Comparison of ENCODE assay signal across 19 cellular contexts in the genomic region with DNA sequence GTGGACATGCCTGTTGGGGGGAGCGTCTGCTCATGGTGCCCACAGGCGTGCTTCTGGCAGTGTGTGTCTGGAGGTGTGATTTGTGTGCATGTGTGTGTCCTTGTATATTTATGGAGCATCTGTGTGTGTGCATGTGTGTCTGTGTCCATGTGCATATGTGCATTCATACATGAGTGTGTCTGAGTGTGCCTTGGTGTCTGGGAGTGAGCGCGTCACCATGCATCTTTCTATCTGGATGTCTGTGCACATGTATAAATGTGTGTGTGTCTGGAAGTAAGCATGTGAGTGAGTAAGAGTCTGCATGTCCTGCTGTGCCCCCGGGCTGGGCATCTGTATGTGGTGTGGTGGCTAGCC. TPM values are rescaled to one million over a fixed set of nuclear protein-coding genes. Genes with fewer than 3 reads are reported as not detected.
DNase-seq lines count a peak whose midpoint lies in the region; ATAC-seq and TF ChIP-seq lines count a peak whose summit lies in the region.
"Had no signal": no experiment of that assay in that cellular context is flagged by ENCODE, and none has a peak within 500 bp of the region (broad histone marks: within the 10 kb centered on the region; RNA-seq: fewer than 3 reads in every experiment).

No MANE protein-coding gene starts in this region.

- peak overlapping the region; percentile 48 for H3K4me3 Mint-ChIP-seq in stimulated activated effector memory CD8-positive, alpha-beta T cell treated with anti-CD3 and anti-CD28 coated beads, Interleukin-12 subunit alpha, Interleukin-12 subunit beta, amount 100 ng/mL, for 72 hours
- no peak overlapping the region for H3K4me3 Mint-ChIP-seq in activated CD8-positive, alpha-beta T cell treated with anti-CD3 and anti-CD28 coated beads for 36 hours
- H3K4me3 Mint-ChIP-seq: CD4-positive, CD25-positive, alpha-beta regulatory T cell had no signal

- H3K4me3 ChIP-seq in HUES6 (ENCODE audit: low read depth, low read length) (peak overlapping the region; percentile 37; the same call in 1 of the 2 replicates), body of pancreas (no peak overlapping the region), mesenchymal stem cell (ENCODE audit: insufficient read depth in 1 of 2, low read depth in 1 of 2, low read length in 2 of 2) (peak overlapping the region in 1 of 2 experiments; percentile 66)
- H3K4me3 ChIP-seq: left lung had no signal

- no peak for TF ChIP-seq CTCF in body of pancreas (IDR thresholded peaks at IDR 0.05)
- TF ChIP-seq CTCF in activated CD8-positive, alpha-beta T cell treated with anti-CD3 and anti-CD28 coated beads for 36 hours (IDR thresholded peaks at IDR 0.05): no peak

- no peak overlapping the region for H3K27ac Mint-ChIP-seq in stimulated activated effector memory CD8-positive, alpha-beta T cell treated with anti-CD3 and anti-CD28 coated beads, Interleukin-12 subunit alpha, Interleukin-12 subunit beta, amount 100 ng/mL, for 72 hours
- no peak overlapping the region for H3K27ac Mint-ChIP-seq in activated CD8-positive, alpha-beta T cell treated with anti-CD3 and anti-CD28 coated beads for 36 hours
- H3K27ac Mint-ChIP-seq: activated naive CD4-positive, alpha-beta T cell treated with anti-CD3 and anti-CD28 coated beads, Interleukin-2, amount 50 U/mL, for 24 hours; CD4-positive, CD25-positive, alpha-beta regulatory T cell; T-helper 17 cell had no signal

- no peak overlapping the region for H4K91ac ChIP-seq in mesenchymal stem cell (ENCODE audit: low read length)

- no peak overlapping the region for H3K4ac ChIP-seq in mesenchymal stem cell (ENCODE audit: low read depth in 1 of 2, low read length in 2 of 2)

- intact Hi-C loops in body of pancreas (cut with DNase I): no loop called here
- intact Hi-C loops in activated CD8-positive, alpha-beta T cell treated with anti-CD3 and anti-CD28 coated beads for 36 hours (cut with micrococcal nuclease): no loop called here

- no peak overlapping the region for H2BK12ac ChIP-seq in mesenchymal stem cell (ENCODE audit: low read length in 2 of 2)

- H3K9me3 ChIP-seq in HUES6 (ENCODE audit: control insufficient read depth, insufficient read depth, low read depth, low read length): no peaks in the 10 kb centered on the region
- no peaks in the 10 kb centered on the region for H3K9me3 ChIP-seq in body of pancreas
- no peaks in the 10 kb centered on the region for H3K9me3 ChIP-seq in mesenchymal stem cell (ENCODE audit: control insufficient read depth, low read length)
- H3K9me3 ChIP-seq: left lung, neutrophil, Peyer's patch had no signal

- no peak overlapping the region for H3K27ac ChIP-seq in HUES6 (ENCODE audit: low read depth, low read length)
- H3K27ac ChIP-seq in body of pancreas: no peak overlapping the region
- H3K27ac ChIP-seq in mesenchymal stem cell (ENCODE audit: low read length, poor library complexity, severe bottlenecking): no peak overlapping the region
- H3K27ac ChIP-seq: left lung, neutrophil, Peyer's patch had no signal

- H3K27me3 ChIP-seq in HUES6 (ENCODE audit: control insufficient read depth, insufficient read depth, low read length) (peaks cover 53% of the 10 kb centered on the region), body of pancreas (peaks cover 0 to 31% of the 10 kb centered on the region in 2 donors), mesenchymal stem cell (ENCODE audit: control insufficient read depth in 1 of 2, insufficient read depth in 1 of 2, low read length in 2 of 2) (peaks cover 64 to 82% of the 10 kb centered on the region in 2 experiments)
- H3K27me3 ChIP-seq: Peyer's patch had no signal

- H3K4me1 Mint-ChIP-seq in stimulated activated effector memory CD8-positive, alpha-beta T cell treated with anti-CD3 and anti-CD28 coated beads, Interleukin-12 subunit alpha, Interleukin-12 subunit beta, amount 100 ng/mL, for 72 hours: peaks cover 25% of the 10 kb centered on the region
- H3K4me1 Mint-ChIP-seq in activated CD8-positive, alpha-beta T cell treated with anti-CD3 and anti-CD28 coated beads for 36 hours (ENCODE audit: low read depth): peaks cover 4% of the 10 kb centered on the region
- H3K4me1 Mint-ChIP-seq: activated naive CD4-positive, alpha-beta T cell treated with anti-CD3 and anti-CD28 coated beads, Interleukin-2, amount 50 U/mL, for 24 hours had no signal

- no peak overlapping the region for H2BK5ac ChIP-seq in mesenchymal stem cell (ENCODE audit: low read depth, low read length, poor library complexity, severe bottlenecking)

- no peak overlapping the region for H3K4me2 ChIP-seq in mesenchymal stem cell (ENCODE audit: low read length, poor library complexity, severe bottlenecking)

- no peak overlapping the region for H2AFZ ChIP-seq in mesenchymal stem cell (ENCODE audit: low read depth, low read length)

- H3K23ac ChIP-seq in mesenchymal stem cell (ENCODE audit: low read length in 2 of 2): peak overlapping the region in 1 of 2 experiments; percentile 9

- no peaks in the 10 kb centered on the region for H3K9me3 Mint-ChIP-seq in stimulated activated effector memory CD8-positive, alpha-beta T cell treated with anti-CD3 and anti-CD28 coated beads, Interleukin-12 subunit alpha, Interleukin-12 subunit beta, amount 100 ng/mL, for 72 hours
- no peaks in the 10 kb centered on the region for H3K9me3 Mint-ChIP-seq in activated CD8-positive, alpha-beta T cell treated with anti-CD3 and anti-CD28 coated beads for 36 hours
- H3K9me3 Mint-ChIP-seq: activated naive CD4-positive, alpha-beta T cell treated with anti-CD3 and anti-CD28 coated beads, Interleukin-2, amount 50 U/mL, for 24 hours had no signal

- no peak overlapping the region for H3K18ac ChIP-seq in mesenchymal stem cell (ENCODE audit: low read depth in 1 of 2, low read length in 2 of 2)

- CTCF ChIA-PET in activated CD8-positive, alpha-beta T cell treated with anti-CD3 and anti-CD28 coated beads for 36 hours (lab: Charles Lee): no interaction called here

- no peak overlapping the region for H4K8ac ChIP-seq in mesenchymal stem cell (ENCODE audit: low read length)

- ATAC-seq in body of pancreas: peak; percentile 9
- ATAC-seq in stimulated activated effector memory CD8-positive, alpha-beta T cell treated with anti-CD3 and anti-CD28 coated beads, Interleukin-12 subunit alpha, Interleukin-12 subunit beta, amount 100 ng/mL, for 72 hours: no peak
- no peak for ATAC-seq in activated CD8-positive, alpha-beta T cell treated with anti-CD3 and anti-CD28 coated beads for 36 hours
- ATAC-seq in HG03354 (IDR thresholded peaks at IDR 0.05; ENCODE audit: poor library complexity, severe bottlenecking, unreplicated experiment): no peak
- ATAC-seq: T-helper 17 cell had no signal

- peak overlapping the region in 1 of 2 experiments; percentile 26 for H3K14ac ChIP-seq in mesenchymal stem cell (ENCODE audit: low read length in 2 of 2)

- H2BK120ac ChIP-seq in mesenchymal stem cell (ENCODE audit: low read depth, low read length): no peak overlapping the region

- no peak overlapping the region for H2BK15ac ChIP-seq in mesenchymal stem cell (ENCODE audit: low read depth, poor library complexity, severe bottlenecking)

- TF ChIP-seq POLR2A in body of pancreas (IDR thresholded peaks at IDR 0.05): no peak

- 79 to 81% methylated on average over 3 to 5 of the region's 5 CpGs for WGBS in body of pancreas, 2 donors
- 94% methylated on average over 5 of the region's 5 CpGs for WGBS in mesenchymal stem cell

- DNase-seq in body of pancreas: no peak
- DNase-seq in mesenchymal stem cell: no peak
- no peak for DNase-seq in stimulated activated effector memory CD8-positive, alpha-beta T cell treated with anti-CD3 and anti-CD28 coated beads, Interleukin-12 subunit alpha, Interleukin-12 subunit beta, amount 100 ng/mL, for 72 hours (ENCODE audit: low spot score in 2 of 2)
- DNase-seq in T-helper 9 cell: no peak
- DNase-seq in cerebellar nuclear complex (lab: John Stamatoyannopoulos, UW): no peak
- no peak for DNase-seq in activated CD8-positive, alpha-beta T cell treated with anti-CD3 and anti-CD28 coated beads for 36 hours
- DNase-seq: activated CD4-positive, alpha-beta T cell treated with anti-CD3 and anti-CD28 coated beads for 1 hour; CD4-positive, CD25-positive, alpha-beta regulatory T cell; hippocampal formation; left lung; NCI-H1694 treated with DMSO at 0.1 percent for 48 hours; T-helper 17 cell had no signal

- peaks cover 33% of the 10 kb centered on the region for H3K27me3 Mint-ChIP-seq in activated CD8-positive, alpha-beta T cell treated with anti-CD3 and anti-CD28 coated beads for 36 hours

- H2AK5ac ChIP-seq in mesenchymal stem cell (ENCODE audit: low read length, severe bottlenecking): no peak overlapping the region

- no peaks in the 10 kb centered on the region for H3K79me1 ChIP-seq in mesenchymal stem cell (replicated peaks; ENCODE audit: low read length, poor library complexity, severe bottlenecking)

- no peaks in the 10 kb centered on the region for H3K36me3 Mint-ChIP-seq in stimulated activated effector memory CD8-positive, alpha-beta T cell treated with anti-CD3 and anti-CD28 coated beads, Interleukin-12 subunit alpha, Interleukin-12 subunit beta, amount 100 ng/mL, for 72 hours
- H3K36me3 Mint-ChIP-seq in activated CD8-positive, alpha-beta T cell treated with anti-CD3 and anti-CD28 coated beads for 36 hours (ENCODE audit: low read depth): no peaks in the 10 kb centered on the region
- H3K36me3 Mint-ChIP-seq: activated naive CD4-positive, alpha-beta T cell treated with anti-CD3 and anti-CD28 coated beads, Interleukin-2, amount 50 U/mL, for 24 hours; CD4-positive, CD25-positive, alpha-beta regulatory T cell had no signal

- no peaks in the 10 kb centered on the region for H3K36me3 ChIP-seq in HUES6 (ENCODE audit: control insufficient read depth, insufficient read depth, low read length)
- H3K36me3 ChIP-seq in body of pancreas (replicated peaks in 1 of 2; ENCODE audit: insufficient read depth in 1 of 2, low read depth in 2 of 2): no peaks in the 10 kb centered on the region
- no peaks in the 10 kb centered on the region for H3K36me3 ChIP-seq in mesenchymal stem cell (ENCODE audit: control insufficient read depth in 1 of 2, insufficient read depth in 2 of 2, low read depth in 1 of 2, low read length in 2 of 2)
- H3K36me3 ChIP-seq: left lung, neutrophil, Peyer's patch had no signal

- H3K4me1 ChIP-seq in HUES6 (ENCODE audit: control insufficient read depth, insufficient read depth, low read length) (peaks cover 19% of the 10 kb centered on the region), body of pancreas (peaks cover 8% of the 10 kb centered on the region), mesenchymal stem cell (ENCODE audit: control insufficient read depth, insufficient read depth, low read depth, low read length) (peaks cover 7% of the 10 kb centered on the region)

- POLR2A ChIA-PET in activated CD8-positive, alpha-beta T cell treated with anti-CD3 and anti-CD28 coated beads for 36 hours (lab: Charles Lee): no interaction called here

- H3K9ac ChIP-seq in HUES6 (ENCODE audit: low read length): no peak overlapping the region
- H3K9ac ChIP-seq in mesenchymal stem cell (ENCODE audit: low read length): peak overlapping the region; percentile 59

RNA-seq across cellular contexts. Expression of gene PRR23E, which starts 58.1 kb away (rescaled TPM):
- not detected for total RNA-seq in body of pancreas
- not detected for polyA plus RNA-seq in mesenchymal stem cell (2013, experiment 1 of 2)
- not detected for polyA plus RNA-seq in mesenchymal stem cell (2013, experiment 2 of 2)
- total RNA-seq in activated CD8-positive, alpha-beta T cell treated with anti-CD3 and anti-CD28 coated beads for 36 hours: not detected
- total RNA-seq: CD4-positive, CD25-positive, alpha-beta regulatory T cell; cerebellum; left lung; Peyer's patch; T-helper 17 cell had no signal
- polyA plus RNA-seq: CD4-positive, CD25-positive, alpha-beta regulatory T cell; thymus had no signal
